ENCODE assay signal across 9 cellular contexts in genomic region chr6:70884074-70884983, GRCh38.
A peak's percentile ranks its signal among the peaks of the same experiment; 100 is the strongest.
DNase-seq lines count a peak whose midpoint lies in the region; ATAC-seq and TF ChIP-seq lines count a peak whose summit lies in the region.
"Had no signal": no experiment of that assay in that cellular context is flagged by ENCODE, and none has a peak within 500 bp of the region (broad histone marks: within the 10 kb centered on the region; RNA-seq: fewer than 3 reads in every experiment).

No MANE protein-coding gene starts in this region.

- H4K20me1 ChIP-seq in Karpas-422 (ENCODE audit: insufficient read depth, low read depth, low read length): no peaks in the 10 kb centered on the region

- TF ChIP-seq CTCF in glutamatergic neuron (IDR thresholded peaks at IDR 0.05; ENCODE audit: partially characterized antibody, unreplicated experiment) (peak; percentile 94), progenitor cell of endocrine pancreas (IDR thresholded peaks at IDR 0.05; ENCODE audit: unreplicated experiment) (peak; percentile 89)

- H3K79me2 ChIP-seq in Karpas-422 (ENCODE audit: low read length): no peaks in the 10 kb centered on the region

- H3K4me1 Mint-ChIP-seq in activated naive CD4-positive, alpha-beta T cell treated with anti-CD3 and anti-CD28 coated beads for 36 hours (ENCODE audit: low read depth): no peaks in the 10 kb centered on the region
- peaks cover 16% of the 10 kb centered on the region for H3K4me1 Mint-ChIP-seq in glutamatergic neuron (ENCODE audit: low read depth, unreplicated experiment)
- H3K4me1 Mint-ChIP-seq in progenitor cell of endocrine pancreas (ENCODE audit: low read depth): no peaks in the 10 kb centered on the region

- H3K36me3 Mint-ChIP-seq in activated naive CD4-positive, alpha-beta T cell treated with anti-CD3 and anti-CD28 coated beads for 36 hours (ENCODE audit: low read depth): no peaks in the 10 kb centered on the region
- H3K36me3 Mint-ChIP-seq in glutamatergic neuron (ENCODE audit: unreplicated experiment) (no peaks in the 10 kb centered on the region), progenitor cell of endocrine pancreas (ENCODE audit: insufficient read depth) (no peaks in the 10 kb centered on the region)

- no peak overlapping the region for H3K4me3 ChIP-seq in Karpas-422 (ENCODE audit: low read length)

- H2AFZ ChIP-seq in Karpas-422 (ENCODE audit: low read length): no peak overlapping the region

- intact Hi-C loops in activated naive CD4-positive, alpha-beta T cell treated with anti-CD3 and anti-CD28 coated beads for 36 hours (cut with micrococcal nuclease): loop anchor here (1.0 to 5.0 kb wide), 8 partner anchors 71 to 663 kb away; no protein-coding TSS in a partner anchor

- H3K36me3 ChIP-seq in Karpas-422 (ENCODE audit: insufficient read depth, low read length): no peaks in the 10 kb centered on the region

- H3K9me3 Mint-ChIP-seq in activated naive CD4-positive, alpha-beta T cell treated with anti-CD3 and anti-CD28 coated beads for 36 hours: no peaks in the 10 kb centered on the region
- H3K9me3 Mint-ChIP-seq in glutamatergic neuron (ENCODE audit: unreplicated experiment) (no peaks in the 10 kb centered on the region), progenitor cell of endocrine pancreas (ENCODE audit: low read depth) (no peaks in the 10 kb centered on the region)
- H3K9me3 Mint-ChIP-seq: dendritic cell treated with granulocyte-macrophage colony-stimulating factor and Interleukin-4, amounts not matched to agents 40 ng/mL and 50 ng/mL, for 4 days had no signal

- H3K4me3 Mint-ChIP-seq in activated naive CD4-positive, alpha-beta T cell treated with anti-CD3 and anti-CD28 coated beads for 36 hours: no peak overlapping the region
- H3K4me3 Mint-ChIP-seq in glutamatergic neuron (ENCODE audit: unreplicated experiment): no peak overlapping the region
- no peak overlapping the region for H3K4me3 Mint-ChIP-seq in progenitor cell of endocrine pancreas (ENCODE audit: low read depth)
- H3K4me3 Mint-ChIP-seq: dendritic cell treated with granulocyte-macrophage colony-stimulating factor and Interleukin-4, amounts not matched to agents 40 ng/mL and 50 ng/mL, for 4 days had no signal

- no peaks in the 10 kb centered on the region for H3K4me1 ChIP-seq in Karpas-422 (ENCODE audit: low read length)

- ATAC-seq in GM21515 (IDR thresholded peaks at IDR 0.05; ENCODE audit: unreplicated experiment) (peak; percentile 87), HG03108 (IDR thresholded peaks at IDR 0.05; ENCODE audit: unreplicated experiment) (no peak)

- no peak overlapping the region for H3K4me2 ChIP-seq in Karpas-422 (ENCODE audit: low read depth, low read length, poor library complexity, severe bottlenecking)

- no peak overlapping the region for H3K27ac Mint-ChIP-seq in activated naive CD4-positive, alpha-beta T cell treated with anti-CD3 and anti-CD28 coated beads for 36 hours
- no peak overlapping the region for H3K27ac Mint-ChIP-seq in glutamatergic neuron (ENCODE audit: unreplicated experiment)
- H3K27ac Mint-ChIP-seq in progenitor cell of endocrine pancreas: no peak overlapping the region
- H3K27ac Mint-ChIP-seq: dendritic cell treated with granulocyte-macrophage colony-stimulating factor and Interleukin-4, amounts not matched to agents 40 ng/mL and 50 ng/mL, for 4 days had no signal

- CTCF ChIA-PET in activated naive CD4-positive, alpha-beta T cell treated with anti-CD3 and anti-CD28 coated beads for 36 hours (lab: Charles Lee): interaction anchor here (0.6 to 4.1 kb wide), 45 partner anchors 10 to 663 kb away, joined by 3 to 95 read pairs (median 4); partner anchors contain the start of gene B3GAT2

- no peaks in the 10 kb centered on the region for H3K9me2 ChIP-seq in Karpas-422 (replicated peaks; ENCODE audit: insufficient read depth, low read length)

- H3K9me3 ChIP-seq in Karpas-422 (ENCODE audit: low read length): no peaks in the 10 kb centered on the region

- H3K27me3 ChIP-seq in Karpas-422 (ENCODE audit: low read length): no peaks in the 10 kb centered on the region

- H3K9ac ChIP-seq in Karpas-422 (ENCODE audit: low read length): no peak overlapping the region

- H3K27me3 Mint-ChIP-seq in activated naive CD4-positive, alpha-beta T cell treated with anti-CD3 and anti-CD28 coated beads for 36 hours (ENCODE audit: low read depth): peaks cover 4% of the 10 kb centered on the region
- H3K27me3 Mint-ChIP-seq in glutamatergic neuron (ENCODE audit: unreplicated experiment) (no peaks in the 10 kb centered on the region), progenitor cell of endocrine pancreas (peaks cover 9% of the 10 kb centered on the region)
- H3K27me3 Mint-ChIP-seq: dendritic cell treated with granulocyte-macrophage colony-stimulating factor and Interleukin-4, amounts not matched to agents 40 ng/mL and 50 ng/mL, for 4 days had no signal

- no peak overlapping the region for H3K27ac ChIP-seq in Karpas-422 (ENCODE audit: low read length)

- DNase-seq in DMS153 treated with DMSO at 0.1 percent for 48 hours (lab: John Stamatoyannopoulos, UW; ENCODE audit: unreplicated experiment) (peak; percentile 34), Karpas-422 (peak; percentile 83), SHP77 (lab: John Stamatoyannopoulos, UW) (peak; percentile 44 to 52), glutamatergic neuron (peak; percentile 68), progenitor cell of endocrine pancreas (ENCODE audit: low spot score, unreplicated experiment) (peak; percentile 62)
- peak; percentile 70 for DNase-seq in activated naive CD4-positive, alpha-beta T cell treated with anti-CD3 and anti-CD28 coated beads for 36 hours
